ENCODE assay signal across 24 cellular contexts in genomic region chr15:52785672-52786406, GRCh38. TPM values are rescaled to one million over a fixed set of nuclear protein-coding genes. Genes with fewer than 3 reads are reported as not detected.
DNase-seq lines count a peak whose midpoint lies in the region; ATAC-seq, FAIRE-seq and TF ChIP-seq lines count a peak whose summit lies in the region.
"Had no signal": no experiment of that assay in that cellular context is flagged by ENCODE, and none has a peak within 500 bp of the region (broad histone marks: within the 10 kb centered on the region; RNA-seq: fewer than 3 reads in every experiment).

No MANE protein-coding gene starts in this region.

- no peak overlapping the region for H3K27ac ChIP-seq in H1 (ENCODE audit: low read depth, low read length)
- H3K27ac ChIP-seq: ascending aorta, colonic mucosa, sigmoid colon, vagina, WERI-Rb-1 had no signal

- no peaks in the 10 kb centered on the region for H3K9me3 Mint-ChIP-seq in natural killer cell treated with Interleukin-12 subunit alpha and Interleukin-12 subunit beta and Interleukin-15 and Interleukin-18, amount 100 ng/mL, for 72 hours
- no peaks in the 10 kb centered on the region for H3K9me3 Mint-ChIP-seq in natural killer cell
- H3K9me3 Mint-ChIP-seq: activated T-helper 17 cell treated with anti-CD3 and anti-CD28 coated beads, Interleukin-2, amount 50 U/mL, for 72 hours had no signal

- CTCF ChIA-PET in H1 (lab: Charles Lee; ENCODE audit: partially characterized antibody) = interaction anchor here (1.2 to 10.9 kb wide), 4 partner anchors 7 to 405 kb away, joined by 3 to 182 read pairs (median 10); no protein-coding TSS in a partner anchor

- no peak overlapping the region for H3K4me3 Mint-ChIP-seq in natural killer cell treated with Interleukin-12 subunit alpha and Interleukin-12 subunit beta and Interleukin-15 and Interleukin-18, amount 100 ng/mL, for 72 hours
- no peak overlapping the region for H3K4me3 Mint-ChIP-seq in natural killer cell
- H3K4me3 Mint-ChIP-seq: activated T-helper 17 cell treated with anti-CD3 and anti-CD28 coated beads, Interleukin-2, amount 50 U/mL, for 72 hours had no signal

- peak overlapping the region; percentile 13; the same call in 1 of the 2 replicates for H3K18ac ChIP-seq in H1 (ENCODE audit: extremely low read depth, low read length)

- no peak overlapping the region for H3K27ac Mint-ChIP-seq in natural killer cell treated with Interleukin-12 subunit alpha and Interleukin-12 subunit beta and Interleukin-15 and Interleukin-18, amount 100 ng/mL, for 72 hours
- H3K27ac Mint-ChIP-seq in natural killer cell = no peak overlapping the region
- H3K27ac Mint-ChIP-seq: activated T-helper 17 cell treated with anti-CD3 and anti-CD28 coated beads, Interleukin-2, amount 50 U/mL, for 72 hours had no signal

- H3K36me3 ChIP-seq in H1 (ENCODE audit: control insufficient read depth in 2 of 4, insufficient read depth in 4 of 4, low read length in 3 of 4) (peaks cover 0 to 10% (median 0%) of the 10 kb centered on the region in 4 experiments; a peak in 1 of 8 replicates), HAP-1 (replicated peaks) (no peaks in the 10 kb centered on the region)
- H3K36me3 ChIP-seq: ascending aorta, colonic mucosa, MG63, sigmoid colon, vagina, WERI-Rb-1 had no signal

- no peaks in the 10 kb centered on the region for H3K79me2 ChIP-seq in H1 (ENCODE audit: control insufficient read depth in 1 of 2, insufficient read depth in 2 of 2, low read length in 2 of 2)

- 5% methylated on average over 27 of the region's 27 CpGs; no CpG with 5 or more reads in 1 of the 2 experiments for WGBS in H1 (ENCODE audit: extremely low coverage in 1 of 2, insufficient coverage in 1 of 2, insufficient read length in 1 of 2, insufficient replicate concordance in 2 of 2, low coverage in 1 of 2, low lambda C conversion rate in 2 of 2, missing lambda C conversion rate in 1 of 2), 2 experiments

- peak overlapping the region; percentile 66 to 92 for H3K4me2 ChIP-seq in H1 (ENCODE audit: insufficient read depth in 1 of 2, low read depth in 2 of 2, low read length in 2 of 2)

- no peaks in the 10 kb centered on the region for H3K36me3 Mint-ChIP-seq in natural killer cell treated with Interleukin-12 subunit alpha and Interleukin-12 subunit beta and Interleukin-15 and Interleukin-18, amount 100 ng/mL, for 72 hours
- no peaks in the 10 kb centered on the region for H3K36me3 Mint-ChIP-seq in natural killer cell

- H2BK120ac ChIP-seq in H1 (replicated peaks; ENCODE audit: low read depth, low read length) = no peak overlapping the region

- H3K4me3 ChIP-seq in H1 (ENCODE audit: extremely low read depth in 1 of 4, insufficient read depth in 2 of 4, low read depth in 3 of 4, low read length in 4 of 4) (peak overlapping the region; percentile 11 to 65 (median 52); a peak in 7 of 8 replicates), HAP-1 (no peak overlapping the region)
- H3K4me3 ChIP-seq: colonic mucosa, MG63, sigmoid colon, vagina had no signal

- peaks cover 42 to 45% of the 10 kb centered on the region in 2 donors for H3K27me3 Mint-ChIP-seq in natural killer cell treated with Interleukin-12 subunit alpha and Interleukin-12 subunit beta and Interleukin-15 and Interleukin-18, amount 100 ng/mL, for 72 hours
- peaks cover 48 to 62% of the 10 kb centered on the region in 2 donors for H3K27me3 Mint-ChIP-seq in natural killer cell (ENCODE audit: low read depth in 2 of 2)

- H4K20me1 ChIP-seq in H1 (replicated peaks in 1 of 2; ENCODE audit: control insufficient read depth in 1 of 2, insufficient read depth in 2 of 2, low read length in 2 of 2) = peaks cover 8 to 41% of the 10 kb centered on the region in 2 experiments

- H4K8ac ChIP-seq in H1 (ENCODE audit: extremely low read depth, insufficient read depth, low read length) = 0 out of 2 replicates have a peak overlapping the region, but pooled peaks have one; percentile 6

- no peak overlapping the region; the same call in 1 of the 2 replicates for H2BK5ac ChIP-seq in H1 (ENCODE audit: low read depth, low read length)

- H2BK20ac ChIP-seq in H1 (ENCODE audit: low read length) = peak overlapping the region; percentile 93; the same call in 1 of the 2 replicates

- POLR2A ChIA-PET in H1 (lab: Charles Lee; ENCODE audit: partially characterized antibody) = interaction anchor here (1.9 to 12.7 kb wide), 2 partner anchors 14 to 24 kb away, joined by 3 to 225 read pairs; no protein-coding TSS in a partner anchor

- in situ Hi-C loops in HAP-1 (cut with MboI; ENCODE audit: low sequenced_read_pairs) = loop anchor here (10.0 to 25.0 kb wide), 2 partner anchors 276 to 409 kb away; no protein-coding TSS in a partner anchor

- no peak overlapping the region for H2AFZ ChIP-seq in H1 (ENCODE audit: low read length)

- H3K56ac ChIP-seq in H1 (replicated peaks; ENCODE audit: insufficient read length, low read depth, low read length) = no peak overlapping the region

- H2AK5ac ChIP-seq in H1 (ENCODE audit: low read depth, low read length) = no peak overlapping the region; the same call in 1 of the 2 replicates

- H3K14ac ChIP-seq in H1 (ENCODE audit: insufficient read length) = no peak overlapping the region

- TF ChIP-seq CTCF in natural killer cell (IDR thresholded peaks at IDR 0.05) (no peak), H1 (IDR thresholded peaks at IDR 0.05; ENCODE audit: control extremely low read depth in 1 of 3, insufficient read depth in 1 of 3, low read depth in 1 of 3, low read length in 3 of 3) (no peak)

- peaks cover under 1 to 12% of the 10 kb centered on the region in 2 donors for H3K4me1 Mint-ChIP-seq in natural killer cell treated with Interleukin-12 subunit alpha and Interleukin-12 subunit beta and Interleukin-15 and Interleukin-18, amount 100 ng/mL, for 72 hours (ENCODE audit: low read depth in 2 of 2)
- peaks cover under 1 to 6% of the 10 kb centered on the region in 2 donors for H3K4me1 Mint-ChIP-seq in natural killer cell

- no peak overlapping the region for H3K9ac ChIP-seq in H1 (replicated peaks in 1 of 4; ENCODE audit: extremely low read depth in 1 of 4, low read depth in 3 of 4, low read length in 3 of 4)

- no peak for TF ChIP-seq POLR2A in H1 (IDR thresholded peaks at IDR 0.05; ENCODE audit: control extremely low read depth in 1 of 2, low read depth in 2 of 2, low read length in 2 of 2)

- TF ChIP-seq RAD21 in H1 (IDR thresholded peaks at IDR 0.05 in 1 of 2, conservative IDR thresholded peaks at IDR 0.05 in 1 of 2; ENCODE audit: low read depth in 2 of 2, low read length in 2 of 2) = no peak

- peak overlapping the region; percentile 88; the same call in 1 of the 2 replicates for H2BK12ac ChIP-seq in H1 (ENCODE audit: low read depth, low read length)

- peak overlapping the region; percentile 97; the same call in 1 of the 2 replicates for H2BK15ac ChIP-seq in H1 (ENCODE audit: low read length)

- DNase-seq in natural killer cell treated with Interleukin-12 subunit alpha and Interleukin-12 subunit beta and Interleukin-15 and Interleukin-18, amount 100 ng/mL, for 72 hours (ENCODE audit: low spot score) = peak; percentile 49
- DNase-seq in natural killer cell (no peak), H1 (ENCODE audit: low read depth in 1 of 2, low spot score in 2 of 2) (no peak), mucosa of gallbladder (ENCODE audit: low spot score) (peak; percentile 16), T1000 (lab: John Stamatoyannopoulos, UW) (no peak), HAP-1 (ENCODE audit: low spot score in 2 of 2) (no peak), GF-D8 (lab: John Stamatoyannopoulos, UW) (no peak), urothelium cell line (ENCODE audit: low spot score) (no peak)
- DNase-seq: activated CD8-positive, alpha-beta memory T cell treated with anti-CD3 and anti-CD28 coated beads for 24 hours; colonic mucosa; EL; MG63; NCI-H1694 treated with DMSO at 0.1 percent for 48 hours; SIG-M5; sigmoid colon; stimulated activated CD4-positive, alpha-beta T cell treated with anti-CD3 and anti-CD28 coated beads, Interleukin-1b, Interleukin-23, amount 100 ng/mL, for 48 hours; WERI-Rb-1 had no signal

- H3K27me3 ChIP-seq in H1 (replicated peaks in 1 of 4; ENCODE audit: control insufficient read depth in 3 of 4, extremely low read depth in 1 of 4, insufficient read depth in 3 of 4, low read length in 3 of 4) (peaks cover 64 to 90% (median 82%) of the 10 kb centered on the region in 4 experiments), HAP-1 (ENCODE audit: low read depth) (peaks cover 74% of the 10 kb centered on the region)

- no peak overlapping the region for H4K5ac ChIP-seq in H1 (ENCODE audit: insufficient read length, low read depth, low read length)

- H3K4me1 ChIP-seq in H1 (replicated peaks in 1 of 4; ENCODE audit: control insufficient read depth in 3 of 4, insufficient read depth in 4 of 4, low read length in 3 of 4) (peaks cover 6 to 59% (median 41%) of the 10 kb centered on the region in 4 experiments), HAP-1 (no peaks in the 10 kb centered on the region)
- H3K4me1 ChIP-seq: colonic mucosa had no signal

- H4K91ac ChIP-seq in H1 (replicated peaks; ENCODE audit: insufficient read length, low read length) = no peak overlapping the region

- no peaks in the 10 kb centered on the region; a peak in 1 of 4 replicates for H3K9me3 ChIP-seq in H1 (ENCODE audit: insufficient read depth in 2 of 2, low read depth in 1 of 2, low read length in 1 of 2)
- H3K9me3 ChIP-seq in HAP-1 = no peaks in the 10 kb centered on the region; the same call in 1 of the 2 replicates
- H3K9me3 ChIP-seq: ascending aorta, colonic mucosa, MG63, sigmoid colon, vagina had no signal

- ATAC-seq in natural killer cell treated with Interleukin-12 subunit alpha and Interleukin-12 subunit beta and Interleukin-15 and Interleukin-18, amount 100 ng/mL, for 72 hours = no peak
- no peak for ATAC-seq in natural killer cell
- ATAC-seq: activated T-helper 17 cell treated with anti-CD3 and anti-CD28 coated beads, Interleukin-2, amount 50 U/mL, for 72 hours had no signal

- no peak for TF ChIP-seq EP300 in H1 (IDR thresholded peaks at IDR 0.05; ENCODE audit: borderline replicate concordance in 1 of 2, low read depth in 2 of 2, low read length in 2 of 2)

- no peak overlapping the region for H3K23ac ChIP-seq in H1 (ENCODE audit: insufficient read length)

- FAIRE-seq in H1 (lab: Jason Lieb, UNC) (no peak), urothelium cell line (lab: Jason Lieb, UNC) (no peak)
- FAIRE-seq: frontal cortex had no signal

- H3K23me2 ChIP-seq in H1 (ENCODE audit: low read depth, low read length) = peaks cover 24% of the 10 kb centered on the region

- intact Hi-C loops in natural killer cell (cut with micrococcal nuclease) = no loop called here

- no peaks in the 10 kb centered on the region for H3K79me1 ChIP-seq in H1 (ENCODE audit: low read depth, low read length)

- H3K4ac ChIP-seq in H1 (replicated peaks; ENCODE audit: insufficient read length, low read depth, low read length) = peak overlapping the region; percentile 44

RNA-seq across cellular contexts. Expression of gene ONECUT1, which starts 4.3 kb away (rescaled TPM):
- total RNA-seq in natural killer cell treated with Interleukin-12 subunit alpha and Interleukin-12 subunit beta and Interleukin-15 and Interleukin-18, amount 100 ng/mL, for 72 hours = not detected
- total RNA-seq in natural killer cell (not detected), mucosa of gallbladder (184 TPM)
- 6.1 and 6.4 TPM in 2 replicates for total RNA-seq in H1 (2021; fragmentation: NEBNext Ultra II Directional; extraction: Animal tissue kit (Norgen Biotek cat#: 25700))
- polyA plus RNA-seq in H1 (2011; rRNA removed) = 0.47 and 0.65 TPM in 2 replicates
- polyA plus RNA-seq in H1 (2011; cell fraction: cytosol; rRNA removed) = 1.1 TPM
- polyA plus RNA-seq in H1 (2011; cell fraction: nucleus; rRNA removed) = 2.0 TPM
- 1.4 to 3.0 TPM (median 1.8 TPM) in 4 replicates for polyA plus RNA-seq in H1 (2012, experiment 1 of 2)
- polyA plus RNA-seq in H1 (2012, experiment 2 of 2) = 0.12 TPM
- polyA plus RNA-seq in H1 (2013, experiment 1 of 2) = 11.2 TPM
- polyA plus RNA-seq in H1 (2013, experiment 2 of 2) = 10.6 TPM
- 4.4 and 5.0 TPM in 2 replicates for polyA minus RNA-seq in H1 (2011; rRNA and poly(A)+ RNA removed)
- 7.1 TPM for polyA minus RNA-seq in H1 (2011; cell fraction: cytosol; rRNA and poly(A)+ RNA removed)
- polyA minus RNA-seq in H1 (2011; cell fraction: nucleus; rRNA and poly(A)+ RNA removed) = 7.6 TPM
- total RNA-seq: activated T-helper 17 cell treated with anti-CD3 and anti-CD28 coated beads, Interleukin-2, amount 50 U/mL, for 72 hours; epithelial cell of proximal tubule; frontal cortex; lung microvascular endothelial cell; T-helper 1 cell treated with Interleukin-12 subunit alpha and Interleukin-12 subunit beta and Interleukin-4 antibody, amounts not matched to agents 30 ng/mL and 1 ng/mL, for 36 hours; vagina had no signal
- polyA plus RNA-seq: sigmoid colon had no signal

Comparison
In these comparisons a context has a peak if more than half of its experiments do, and no peak if none do; other contexts are left out.
1. DNase-seq: peak in natural killer cell treated with Interleukin-12 subunit alpha and Interleukin-12 subunit beta and Interleukin-15 and Interleukin-18, amount 100 ng/mL, for 72 hours (single experiment) and mucosa of gallbladder (single experiment); none in natural killer cell (single experiment), H1 (0 of 2), T1000 (single experiment), HAP-1 (0 of 2), GF-D8 (single experiment) and urothelium cell line (single experiment).
2. RNA of gene ONECUT1, which starts 4.3 kb away (total RNA-seq): 184 TPM in mucosa of gallbladder (single experiment); 6.1 to 6.4 TPM in H1, not detected in natural killer cell treated with Interleukin-12 subunit alpha and Interleukin-12 subunit beta and Interleukin-15 and Interleukin-18, amount 100 ng/mL, for 72 hours and not detected in natural killer cell; every median in the first group is over 10 times any median in the second.